Comparison of ENCODE assay signal across 16 cellular contexts in genomic region chr3:12585970-12586369, GRCh38. TPM values are rescaled to one million over a fixed set of nuclear protein-coding genes. Genes with fewer than 3 reads are reported as not detected.
DNase-seq lines count a peak whose midpoint lies in the region; ATAC-seq and TF ChIP-seq lines count a peak whose summit lies in the region.
"Had no signal": no experiment of that assay in that cellular context is flagged by ENCODE, and none has a peak within 500 bp of the region (broad histone marks: within the 10 kb centered on the region; RNA-seq: fewer than 3 reads in every experiment).

No MANE protein-coding gene starts in this region.

- no peak for TF ChIP-seq CTCF in CD4-positive, alpha-beta T cell (IDR thresholded peaks at IDR 0.05)
- no peak for TF ChIP-seq CTCF in lower lobe of right lung (IDR thresholded peaks at IDR 0.05)
- no peak for TF ChIP-seq CTCF in foreskin fibroblast (IDR thresholded peaks at IDR 0.05; ENCODE audit: low read depth, low read length)

- no peak overlapping the region for H3K4me3 Mint-ChIP-seq in CD4-positive, alpha-beta T cell
- H3K4me3 Mint-ChIP-seq in activated naive CD8-positive, alpha-beta T cell treated with anti-CD3 and anti-CD28 coated beads, Interleukin-2, amount 50 U/mL, for 24 hours: no peak overlapping the region

- peak overlapping the region; percentile 36 for H3K27ac Mint-ChIP-seq in CD4-positive, alpha-beta T cell
- peak overlapping the region; percentile 42 for H3K27ac Mint-ChIP-seq in activated naive CD8-positive, alpha-beta T cell treated with anti-CD3 and anti-CD28 coated beads, Interleukin-2, amount 50 U/mL, for 24 hours

- POLR2A ChIA-PET in CD4-positive, alpha-beta T cell (lab: Charles Lee): no interaction called here

- H3K4me1 ChIP-seq in lower lobe of right lung: no peaks in the 10 kb centered on the region
- H3K4me1 ChIP-seq: gastroesophageal sphincter had no signal

- no peak overlapping the region for H3K27ac ChIP-seq in CD4-positive, alpha-beta T cell (ENCODE audit: low read depth, low read length)
- no peak overlapping the region for H3K27ac ChIP-seq in lower lobe of right lung
- H3K27ac ChIP-seq: gastroesophageal sphincter had no signal

- no peaks in the 10 kb centered on the region for H3K4me1 Mint-ChIP-seq in CD4-positive, alpha-beta T cell (ENCODE audit: low read depth)
- no peaks in the 10 kb centered on the region for H3K4me1 Mint-ChIP-seq in activated naive CD8-positive, alpha-beta T cell treated with anti-CD3 and anti-CD28 coated beads, Interleukin-2, amount 50 U/mL, for 24 hours

- H3K27me3 Mint-ChIP-seq in CD4-positive, alpha-beta T cell: no peaks in the 10 kb centered on the region
- H3K27me3 Mint-ChIP-seq in activated naive CD8-positive, alpha-beta T cell treated with anti-CD3 and anti-CD28 coated beads, Interleukin-2, amount 50 U/mL, for 24 hours: no peaks in the 10 kb centered on the region

- no peaks in the 10 kb centered on the region for H3K27me3 ChIP-seq in CD4-positive, alpha-beta T cell (ENCODE audit: control insufficient read depth, insufficient read depth, low read length)
- H3K27me3 ChIP-seq in lower lobe of right lung (ENCODE audit: low read depth): no peaks in the 10 kb centered on the region
- H3K27me3 ChIP-seq: gastroesophageal sphincter had no signal

- H3K36me3 ChIP-seq in lower lobe of right lung: peaks cover 100% of the 10 kb centered on the region

- CTCF ChIA-PET in CD4-positive, alpha-beta T cell (lab: Charles Lee): no interaction called here

- no peaks in the 10 kb centered on the region for H3K9me3 Mint-ChIP-seq in CD4-positive, alpha-beta T cell
- no peaks in the 10 kb centered on the region for H3K9me3 Mint-ChIP-seq in activated naive CD8-positive, alpha-beta T cell treated with anti-CD3 and anti-CD28 coated beads, Interleukin-2, amount 50 U/mL, for 24 hours

- peaks cover 91% of the 10 kb centered on the region for H3K36me3 Mint-ChIP-seq in CD4-positive, alpha-beta T cell (ENCODE audit: low read depth)
- H3K36me3 Mint-ChIP-seq in activated naive CD8-positive, alpha-beta T cell treated with anti-CD3 and anti-CD28 coated beads, Interleukin-2, amount 50 U/mL, for 24 hours (ENCODE audit: low read depth): peaks cover 47% of the 10 kb centered on the region

- no peak for ATAC-seq in CD4-positive, alpha-beta T cell (ENCODE audit: poor library complexity)
- ATAC-seq in GM18867 (IDR thresholded peaks at IDR 0.05; ENCODE audit: unreplicated experiment) (peak; percentile 58), HG02642 (IDR thresholded peaks at IDR 0.05; ENCODE audit: poor library complexity, unreplicated experiment) (peak; percentile 50), lower lobe of right lung (no peak)
- ATAC-seq in activated naive CD8-positive, alpha-beta T cell treated with anti-CD3 and anti-CD28 coated beads, Interleukin-2, amount 50 U/mL, for 24 hours: no peak
- ATAC-seq: gastroesophageal sphincter had no signal

- DNase-seq in CD4-positive, alpha-beta T cell: no peak
- DNase-seq in activated naive CD8-positive, alpha-beta T cell treated with anti-CD3 and anti-CD28 coated beads, Interleukin-2, amount 50 U/mL, for 24 hours: no peak
- no peak for DNase-seq in lower lobe of right lung
- DNase-seq in NCI-H187 (lab: John Stamatoyannopoulos, UW): no peak
- DNase-seq in foreskin fibroblast: no peak
- no peak for DNase-seq in activated CD4-positive, alpha-beta T cell treated with anti-CD3 and anti-CD28 coated beads for 4 hours
- DNase-seq: activated CD4-positive, alpha-beta T cell treated with anti-CD3 and anti-CD28 coated beads for 48 hours; DMS53; effector CD8-positive, alpha-beta T cell; islet precursor cell; NCI-H1105 treated with DMSO at 0.1 percent for 48 hours; stimulated activated CD4-positive, alpha-beta T cell treated with anti-CD3 and anti-CD28 coated beads, Interleukin-2, amount 100 ng/mL, for 48 hours had no signal

- intact Hi-C loops in CD4-positive, alpha-beta T cell (cut with DNase I, micrococcal nuclease): no loop called here
- intact Hi-C loops in lower lobe of right lung (cut with DNase I): no loop called here

- no peaks in the 10 kb centered on the region for H3K9me3 ChIP-seq in CD4-positive, alpha-beta T cell (ENCODE audit: control insufficient read depth, low read length)
- no peaks in the 10 kb centered on the region for H3K9me3 ChIP-seq in lower lobe of right lung
- H3K9me3 ChIP-seq: gastroesophageal sphincter had no signal

- H3K4me3 ChIP-seq in lower lobe of right lung: no peak overlapping the region
- H3K4me3 ChIP-seq in foreskin fibroblast (ENCODE audit: low read depth in 1 of 2, low read length in 2 of 2): no peak overlapping the region
- H3K4me3 ChIP-seq: gastroesophageal sphincter had no signal

RNA-seq across cellular contexts. Expression of gene MKRN2, which starts 29.1 kb away (rescaled TPM):
- 10 to 100 TPM; 19.0 to 20.3 TPM for total RNA-seq in CD4-positive, alpha-beta T cell
- total RNA-seq in lower lobe of right lung: 21.7 TPM

RNA-seq across cellular contexts. Expression of gene MKRN2OS, which starts 40.7 kb away (rescaled TPM):
- total RNA-seq in CD4-positive, alpha-beta T cell: not detected
- not detected for total RNA-seq in lower lobe of right lung
- total RNA-seq: NCI-H460 had no signal

Comparison
In these comparisons a context has a peak if more than half of its experiments do, and no peak if none do; other contexts are left out.
1. ATAC-seq: peak in GM18867 (single experiment) and HG02642 (single experiment); none in CD4-positive, alpha-beta T cell (single experiment), activated naive CD8-positive, alpha-beta T cell treated with anti-CD3 and anti-CD28 coated beads, Interleukin-2, amount 50 U/mL, for 24 hours (single experiment) and lower lobe of right lung (0 of 2).